ENCODE assay signal across 9 cellular contexts in genomic region chr6:116010400-116011095, GRCh38. TPM values are rescaled to one million over a fixed set of nuclear protein-coding genes. Genes with fewer than 3 reads are reported as not detected.
DNase-seq lines count a peak whose midpoint lies in the region; ATAC-seq and TF ChIP-seq lines count a peak whose summit lies in the region.
"Had no signal": no experiment of that assay in that cellular context is flagged by ENCODE, and none has a peak within 500 bp of the region (broad histone marks: within the 10 kb centered on the region; RNA-seq: fewer than 3 reads in every experiment).

No MANE protein-coding gene starts in this region.

- TF ChIP-seq CTCF in VCaP (conservative IDR thresholded peaks at IDR 0.05) (peak; percentile 91), liver (IDR thresholded peaks at IDR 0.05; ENCODE audit: low read depth, low read length, missing input control) (peak; percentile 89)

- DNase-seq in activated gamma-delta T cell treated with Interleukin-2 at 50 U/mL for 16 hours (peak; percentile 26), activated gamma-delta T cell (lab: John Stamatoyannopoulos, UW) (no peak), NCI-H2107 treated with DMSO at 0.1 percent for 48 hours (lab: John Stamatoyannopoulos, UW; ENCODE audit: unreplicated experiment) (peak; percentile 40), dermis blood vessel endothelial cell (peak; percentile 71)
- peak; percentile 5 to 8 for DNase-seq in stimulated activated CD8-positive, alpha-beta memory T cell treated with anti-CD3 and anti-CD28 coated beads, Interleukin-2, amount 100 ng/mL, for 1 hour (ENCODE audit: low read depth in 2 of 2)

- H3K36me3 ChIP-seq in liver (ENCODE audit: control insufficient read depth in 4 of 4, insufficient read depth in 3 of 4, low read depth in 1 of 4, low read length in 3 of 4), result no peaks in the 10 kb centered on the region
- H3K36me3 ChIP-seq: neutrophil had no signal

- H3K27me3 ChIP-seq in liver (ENCODE audit: control insufficient read depth in 4 of 4, insufficient read depth in 4 of 4, low read length in 3 of 4), result no peaks in the 10 kb centered on the region
- H3K27me3 ChIP-seq: neutrophil had no signal

- peak overlapping the region; percentile 80 for H3K27ac ChIP-seq in VCaP
- no peak overlapping the region for H3K27ac ChIP-seq in liver (ENCODE audit: low read depth in 1 of 2, low read length in 2 of 2)
- H3K27ac ChIP-seq: neutrophil had no signal

- TF ChIP-seq RAD21 in liver (IDR thresholded peaks at IDR 0.05), result peak; percentile 93 to 95

- peak; percentile 33 for ATAC-seq in HG02763 (IDR thresholded peaks at IDR 0.05; ENCODE audit: unreplicated experiment)

- WGBS in liver, result 39% methylated on average over 5 of the region's 5 CpGs

- no peak overlapping the region for H3K4me3 ChIP-seq in liver (ENCODE audit: low read depth in 1 of 3, low read length in 3 of 3)

- no peaks in the 10 kb centered on the region for H3K9me3 ChIP-seq in liver (ENCODE audit: control insufficient read depth in 4 of 4, low read length in 3 of 4)
- H3K9me3 ChIP-seq: neutrophil had no signal

- H3K4me1 ChIP-seq in liver (ENCODE audit: control insufficient read depth in 4 of 4, insufficient read depth in 4 of 4, low read length in 3 of 4), result peaks cover 12 to 49% (median 46%) of the 10 kb centered on the region in 4 donors

- H3K9ac ChIP-seq in liver (ENCODE audit: low read depth in 1 of 2, low read length in 2 of 2), result no peak overlapping the region

TF ChIP-seq in liver, 16 proteins besides CTCF, POLR2A, EP300 and RAD21:
- TF ChIP-seq NR2F2 (IDR thresholded peaks at IDR 0.05), result peak; percentile 15
- no peak for TF ChIP-seq FOXA1 (IDR thresholded peaks at IDR 0.05)
- peak; percentile 13 for TF ChIP-seq HNF4G (IDR thresholded peaks at IDR 0.05)
- no peak for TF ChIP-seq TAF1 (conservative IDR thresholded peaks at IDR 0.05)
- TF ChIP-seq MAX (IDR thresholded peaks at IDR 0.05), result peak; percentile 11
- no peak for TF ChIP-seq SP1 (IDR thresholded peaks at IDR 0.05)
- TF ChIP-seq JUND (IDR thresholded peaks at IDR 0.05), result peak in 1 of 2 donors; percentile 25
- peak; percentile 58 to 88 for TF ChIP-seq RXRA (IDR thresholded peaks at IDR 0.05)
- no peak for TF ChIP-seq ATF3 (IDR thresholded peaks at IDR 0.05)
- TF ChIP-seq, protein P1, sequence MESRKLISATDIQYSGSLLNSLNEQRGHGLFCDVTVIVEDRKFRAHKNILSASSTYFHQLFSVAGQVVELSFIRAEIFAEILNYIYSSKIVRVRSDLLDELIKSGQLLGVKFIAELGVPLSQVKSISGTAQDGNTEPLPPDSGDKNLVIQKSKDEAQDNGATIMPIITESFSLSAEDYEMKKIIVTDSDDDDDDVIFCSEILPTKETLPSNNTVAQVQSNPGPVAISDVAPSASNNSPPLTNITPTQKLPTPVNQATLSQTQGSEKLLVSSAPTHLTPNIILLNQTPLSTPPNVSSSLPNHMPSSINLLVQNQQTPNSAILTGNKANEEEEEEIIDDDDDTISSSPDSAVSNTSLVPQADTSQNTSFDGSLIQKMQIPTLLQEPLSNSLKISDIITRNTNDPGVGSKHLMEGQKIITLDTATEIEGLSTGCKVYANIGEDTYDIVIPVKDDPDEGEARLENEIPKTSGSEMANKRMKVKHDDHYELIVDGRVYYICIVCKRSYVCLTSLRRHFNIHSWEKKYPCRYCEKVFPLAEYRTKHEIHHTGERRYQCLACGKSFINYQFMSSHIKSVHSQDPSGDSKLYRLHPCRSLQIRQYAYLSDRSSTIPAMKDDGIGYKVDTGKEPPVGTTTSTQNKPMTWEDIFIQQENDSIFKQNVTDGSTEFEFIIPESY (IDR thresholded peaks at IDR 0.05), result no peak
- TF ChIP-seq HNF4A (conservative IDR thresholded peaks at IDR 0.05), result peak; percentile 27 to 49
- no peak for TF ChIP-seq GABPA (IDR thresholded peaks at IDR 0.05 in 1 of 2, conservative IDR thresholded peaks at IDR 0.05 in 1 of 2)
TF ChIP-seq in liver: peak in this region for 6.

RNA-seq across cellular contexts. Expression of gene FRK, which starts 50.1 kb away (rescaled TPM):
- 0.05 and 0.17 TPM in 2 replicates for total RNA-seq in dermis blood vessel endothelial cell
- total RNA-seq in liver, result 10 to 100 TPM in 1 of 2 donors, 1 to 10 TPM in 1; 5.7 to 26.8 TPM
- 1 to 10 TPM; 3.6 to 4.9 TPM for polyA plus RNA-seq in liver
